In the genomic region with DNA sequence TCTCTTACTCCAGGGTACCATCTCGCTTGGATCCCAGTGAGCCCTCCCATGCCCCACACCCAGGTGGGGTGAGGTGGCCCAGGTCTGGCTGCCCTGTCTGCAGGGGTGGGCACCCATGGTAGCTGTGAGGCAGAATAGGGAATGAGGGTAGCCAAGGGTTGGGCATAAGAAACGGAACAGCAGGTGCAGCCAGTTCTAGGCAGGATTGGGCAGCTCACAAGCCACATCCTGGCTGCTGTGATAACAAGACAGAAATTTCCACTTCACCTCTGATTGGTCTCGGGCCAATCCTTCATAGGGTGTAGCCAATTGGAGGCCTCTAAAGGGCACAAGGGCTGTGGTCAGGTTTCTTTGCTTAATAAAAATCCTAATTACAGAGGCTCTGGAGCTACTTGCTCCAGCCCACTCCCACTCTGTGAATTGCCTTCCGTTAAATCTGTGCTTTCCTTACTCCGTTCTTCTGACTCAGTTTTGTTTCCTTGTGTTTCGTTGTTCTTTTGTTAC, we compare ENCODE assay signal across 8 cellular contexts. TPM values are rescaled to one million over a fixed set of nuclear protein-coding genes. Genes with fewer than 3 reads are reported as not detected.
DNase-seq lines count a peak whose midpoint lies in the region; ATAC-seq and TF ChIP-seq lines count a peak whose summit lies in the region.

No MANE protein-coding gene starts in this region.

- intact Hi-C loops in MCF 10A (cut with micrococcal nuclease) = no loop called here
- intact Hi-C loops in breast epithelium (cut with DNase I; ENCODE audit: low total_unique reads) = no loop called here

- H3K36me3 Mint-ChIP-seq in MCF 10A (ENCODE audit: insufficient read depth, unreplicated experiment) = no peaks in the 10 kb centered on the region
- no peaks in the 10 kb centered on the region for H3K36me3 Mint-ChIP-seq in activated naive CD8-positive, alpha-beta T cell treated with anti-CD3 and anti-CD28 coated beads, Interleukin-2, amount 50 U/mL, for 24 hours (ENCODE audit: low read depth)
- H3K36me3 Mint-ChIP-seq in naive B cell = no peaks in the 10 kb centered on the region

- H3K36me3 ChIP-seq in breast epithelium = no peaks in the 10 kb centered on the region

- H3K27me3 ChIP-seq in breast epithelium = peaks cover 7 to 43% of the 10 kb centered on the region in 2 donors

- H3K27me3 Mint-ChIP-seq in MCF 10A (ENCODE audit: insufficient read depth, unreplicated experiment) (no peaks in the 10 kb centered on the region), naive B cell (peaks cover 13 to 53% (median 22%) of the 10 kb centered on the region in 3 donors)
- peaks cover 21% of the 10 kb centered on the region for H3K27me3 Mint-ChIP-seq in activated naive CD8-positive, alpha-beta T cell treated with anti-CD3 and anti-CD28 coated beads, Interleukin-2, amount 50 U/mL, for 24 hours

- H3K4me3 Mint-ChIP-seq in MCF 10A (ENCODE audit: unreplicated experiment) (no peak overlapping the region), naive B cell (peak overlapping the region in 3 of 8 donors; percentile 21 to 70 (median 42))
- no peak overlapping the region for H3K4me3 Mint-ChIP-seq in activated naive CD8-positive, alpha-beta T cell treated with anti-CD3 and anti-CD28 coated beads, Interleukin-2, amount 50 U/mL, for 24 hours

- TF ChIP-seq CTCF in MCF 10A (IDR thresholded peaks at IDR 0.05; ENCODE audit: unreplicated experiment) (no peak), breast epithelium (IDR thresholded peaks at IDR 0.05) (no peak), GM20000 (IDR thresholded peaks at IDR 0.05; ENCODE audit: extremely low read depth, missing control alignments) (no peak)

- peaks cover 4% of the 10 kb centered on the region for H3K4me1 Mint-ChIP-seq in MCF 10A (ENCODE audit: insufficient read depth, unreplicated experiment)
- peaks cover 9% of the 10 kb centered on the region for H3K4me1 Mint-ChIP-seq in activated naive CD8-positive, alpha-beta T cell treated with anti-CD3 and anti-CD28 coated beads, Interleukin-2, amount 50 U/mL, for 24 hours
- H3K4me1 Mint-ChIP-seq in naive B cell = peaks cover 0 to 3% (median 0%) of the 10 kb centered on the region in 3 donors

- H3K27ac Mint-ChIP-seq in MCF 10A (ENCODE audit: low read depth, unreplicated experiment) (no peak overlapping the region), naive B cell (peak overlapping the region in 1 of 6 donors; percentile 3)
- H3K27ac Mint-ChIP-seq in activated naive CD8-positive, alpha-beta T cell treated with anti-CD3 and anti-CD28 coated beads, Interleukin-2, amount 50 U/mL, for 24 hours = no peak overlapping the region

- no peak for TF ChIP-seq POLR2A in breast epithelium (IDR thresholded peaks at IDR 0.05)

- H3K9me3 Mint-ChIP-seq in MCF 10A (ENCODE audit: unreplicated experiment) (no peaks in the 10 kb centered on the region), naive B cell (no peaks in the 10 kb centered on the region)
- no peaks in the 10 kb centered on the region for H3K9me3 Mint-ChIP-seq in activated naive CD8-positive, alpha-beta T cell treated with anti-CD3 and anti-CD28 coated beads, Interleukin-2, amount 50 U/mL, for 24 hours

- H3K4me3 ChIP-seq in breast epithelium = no peak overlapping the region

- POLR2A ChIA-PET in MCF 10A (lab: Yijun Ruan, JAX) = interaction anchor here (0.5 to 1.1 kb wide), 2 partner anchors 44 to 198 kb away, joined by 3 to 4 read pairs; a partner anchor contains a TSS

- BruUV-seq in MCF 10A (replicated peaks; lab: Mats Ljungman, UMichigan) = no TSS peak

- peak; percentile 62 for ATAC-seq in activated naive CD8-positive, alpha-beta T cell treated with anti-CD3 and anti-CD28 coated beads, Interleukin-2, amount 50 U/mL, for 24 hours
- ATAC-seq in naive B cell (ENCODE audit: low read depth in 2 of 2) (peak; percentile 45 to 50), HG02981 (IDR thresholded peaks at IDR 0.05; ENCODE audit: unreplicated experiment) (no peak)

- CTCF ChIA-PET in MCF 10A (lab: Yijun Ruan, JAX) = interaction anchor here (0.6 kb wide), 1 partner anchor 115 kb away, joined by 3 read pairs; no protein-coding TSS in a partner anchor

- DNase-seq in MCF 10A (ENCODE audit: unreplicated experiment) (peak; percentile 54), breast epithelium (ENCODE audit: low spot score in 2 of 2) (no peak), NCI-H2196 treated with DMSO at 0.1 percent for 48 hours (lab: John Stamatoyannopoulos, UW; ENCODE audit: unreplicated experiment) (peak; percentile 90), naive B cell (no peak), GM20000 (ENCODE audit: low spot score) (no peak), putamen (ENCODE audit: low spot score) (no peak)
- peak; percentile 26 for DNase-seq in activated naive CD8-positive, alpha-beta T cell treated with anti-CD3 and anti-CD28 coated beads, Interleukin-2, amount 50 U/mL, for 24 hours

- H3K9me3 ChIP-seq in breast epithelium = no peaks in the 10 kb centered on the region

- peaks cover 6 to 13% of the 10 kb centered on the region in 2 donors for H3K4me1 ChIP-seq in breast epithelium

- no peak overlapping the region for H3K27ac ChIP-seq in breast epithelium

RNA-seq across cellular contexts. Expression of a gene that starts 1.5 kb away (rescaled TPM):
- total RNA-seq in MCF 10A (2022) = not detected in 2 replicates
- total RNA-seq in breast epithelium = 1 to 10 TPM in 2 of 3 donors, under 1 TPM in 1; 0.80 to 2.3 (median 1.6) TPM
- polyA plus RNA-seq in naive B cell (ENCODE audit: low read depth in 6 of 6) = not detected

RNA-seq across cellular contexts. Expression of a gene that starts 3.2 kb away (rescaled TPM):
- total RNA-seq in MCF 10A (2022) (1.7 and 3.6 TPM in 2 replicates), breast epithelium (1 to 10 TPM; 3.1 to 7.5 (median 5.9) TPM)
- under 1 TPM in 1 of 6 donors, not detected in 5; 0.14 TPM for polyA plus RNA-seq in naive B cell (ENCODE audit: low read depth in 6 of 6)

RNA-seq across cellular contexts. Expression of a gene that starts 4.0 kb away (rescaled TPM):
- total RNA-seq in MCF 10A (2022) (0.56 TPM in 1 of 2 replicates, not detected in the other), breast epithelium (not detected)
- not detected for polyA plus RNA-seq in naive B cell (ENCODE audit: low read depth in 6 of 6)

RNA-seq across cellular contexts. Expression of a gene that starts 44.3 kb away (rescaled TPM):
- total RNA-seq in MCF 10A (2022) = 61.2 and 67.3 TPM in 2 replicates
- total RNA-seq in breast epithelium = 10 to 100 TPM; 40.6 to 69.3 (median 44.1) TPM
- polyA plus RNA-seq in naive B cell (ENCODE audit: low read depth in 6 of 6) = 10 to 100 TPM; 19.3 to 28.7 (median 24.5) TPM

RNA-seq across cellular contexts. Expression of a gene that starts 49.7 kb away (rescaled TPM):
- total RNA-seq in MCF 10A (2022) (58.9 and 74.1 TPM in 2 replicates), breast epithelium (100 to 1,000 TPM in 2 of 3 donors, 10 to 100 TPM in 1; 60.6 to 135 (median 107) TPM)
- polyA plus RNA-seq in naive B cell (ENCODE audit: low read depth in 6 of 6) = 10 to 100 TPM in 5 of 6 donors, 1 to 10 TPM in 1; 9.6 to 20.4 (median 12.8) TPM

Comparison
In these comparisons a context has a peak if more than half of its experiments do, and no peak if none do; other contexts are left out.
1. DNase-seq: peak in MCF 10A (single experiment), NCI-H2196 treated with DMSO at 0.1 percent for 48 hours (single experiment) and activated naive CD8-positive, alpha-beta T cell treated with anti-CD3 and anti-CD28 coated beads, Interleukin-2, amount 50 U/mL, for 24 hours (single experiment); none in breast epithelium (0 of 2), naive B cell (single experiment), GM20000 (single experiment) and putamen (single experiment).